In genomic region chr6:133100870-133101269, GRCh38 we compare ENCODE assay signal across 30 cellular contexts.
"Had no signal": no experiment of that assay in that cellular context is flagged by ENCODE, and none has a peak within 500 bp of the region (broad histone marks: within the 10 kb centered on the region; RNA-seq: fewer than 3 reads in every experiment).

No MANE protein-coding gene starts in this region.

- H3K4me3 Mint-ChIP-seq: activated CD8-positive, alpha-beta memory T cell treated with anti-CD3 and anti-CD28 coated beads, Interleukin-2, amount 10 ng/mL, durations not matched to agents 7 days and 5 days; activated naive CD8-positive, alpha-beta T cell treated with anti-CD3 and anti-CD28 coated beads, Interleukin-2, amount 50 U/mL, for 24 hours; activated T-cell treated with anti-CD3 and anti-CD28 coated beads, Interleukin-2, amount 50 U/mL, for 24 hours; activated T-helper 1 cell treated with anti-CD3 and anti-CD28 coated beads, Interleukin-12 subunit alpha, Interleukin-12 subunit beta, Interleukin-2, Interleukin-4 antibody, amounts not matched to agents 30 ng/mL and 10 ng/mL and 1 ng/mL, durations not matched to agents 14 hours and 24 hours and 36 hours; central memory CD8-positive, alpha-beta T cell; T-helper 1 cell treated with Interleukin-12 subunit alpha and Interleukin-12 subunit beta and Interleukin-4 antibody, amounts not matched to agents 30 μg/mL and 1 μg/mL, for 36 hours had no signal

- FAIRE-seq: bronchial epithelial cell had no signal

- H3K27me3 ChIP-seq: ascending aorta, body of pancreas, Peyer's patch had no signal

- ATAC-seq: activated CD8-positive, alpha-beta memory T cell treated with anti-CD3 and anti-CD28 coated beads, Interleukin-2, amount 10 ng/mL, durations not matched to agents 7 days and 5 days; activated naive CD4-positive, alpha-beta T cell treated with anti-CD3 and anti-CD28 coated beads, Interleukin-2, amount 50 U/mL, for 72 hours; activated naive CD8-positive, alpha-beta T cell treated with anti-CD3 and anti-CD28 coated beads, Interleukin-2, amount 50 U/mL, for 24 hours; body of pancreas had no signal

- H3K27ac ChIP-seq: ascending aorta, body of pancreas, KMS-11, Peyer's patch, RWPE1 had no signal

- H3K36me3 Mint-ChIP-seq: activated CD8-positive, alpha-beta memory T cell treated with anti-CD3 and anti-CD28 coated beads, Interleukin-2, amount 10 ng/mL, durations not matched to agents 7 days and 5 days; activated naive CD4-positive, alpha-beta T cell treated with anti-CD3 and anti-CD28 coated beads, Interleukin-2, amount 50 U/mL, for 72 hours had no signal

- H3K9me3 Mint-ChIP-seq: activated naive CD8-positive, alpha-beta T cell treated with anti-CD3 and anti-CD28 coated beads, Interleukin-2, amount 50 U/mL, for 24 hours; activated T-cell treated with anti-CD3 and anti-CD28 coated beads, Interleukin-2, amount 50 U/mL, for 24 hours; activated T-helper 1 cell treated with anti-CD3 and anti-CD28 coated beads, Interleukin-12 subunit alpha, Interleukin-12 subunit beta, Interleukin-2, Interleukin-4 antibody, amounts not matched to agents 30 ng/mL and 10 ng/mL and 1 ng/mL, durations not matched to agents 14 hours and 24 hours and 36 hours; T-helper 1 cell treated with Interleukin-12 subunit alpha and Interleukin-12 subunit beta and Interleukin-4 antibody, amounts not matched to agents 30 μg/mL and 1 μg/mL, for 36 hours had no signal

- H3K4me1 ChIP-seq: ascending aorta, body of pancreas, Peyer's patch had no signal

- H3K4me1 Mint-ChIP-seq: activated CD8-positive, alpha-beta memory T cell treated with anti-CD3 and anti-CD28 coated beads, Interleukin-2, amount 10 ng/mL, durations not matched to agents 7 days and 5 days; activated naive CD8-positive, alpha-beta T cell treated with anti-CD3 and anti-CD28 coated beads, Interleukin-2, amount 50 U/mL, for 24 hours; central memory CD8-positive, alpha-beta T cell had no signal

- H3K27me3 Mint-ChIP-seq: activated CD8-positive, alpha-beta memory T cell treated with anti-CD3 and anti-CD28 coated beads, Interleukin-2, amount 10 ng/mL, durations not matched to agents 7 days and 5 days; activated T-cell treated with anti-CD3 and anti-CD28 coated beads, Interleukin-2, amount 50 U/mL, for 24 hours; central memory CD8-positive, alpha-beta T cell had no signal

- H3K4me2 ChIP-seq: KMS-11 had no signal

- H3K27ac Mint-ChIP-seq: activated CD8-positive, alpha-beta memory T cell treated with anti-CD3 and anti-CD28 coated beads, Interleukin-2, amount 10 ng/mL, durations not matched to agents 7 days and 5 days; activated naive CD4-positive, alpha-beta T cell treated with anti-CD3 and anti-CD28 coated beads, Interleukin-2, amount 50 U/mL, for 72 hours; activated naive CD8-positive, alpha-beta T cell treated with anti-CD3 and anti-CD28 coated beads, Interleukin-2, amount 50 U/mL, for 24 hours; activated T-cell treated with anti-CD3 and anti-CD28 coated beads, Interleukin-2, amount 50 U/mL, for 24 hours; activated T-helper 1 cell treated with anti-CD3 and anti-CD28 coated beads, Interleukin-12 subunit alpha, Interleukin-12 subunit beta, Interleukin-2, Interleukin-4 antibody, amounts not matched to agents 30 ng/mL and 10 ng/mL and 1 ng/mL, durations not matched to agents 14 hours and 24 hours and 36 hours; T-helper 1 cell treated with Interleukin-12 subunit alpha and Interleukin-12 subunit beta and Interleukin-4 antibody, amounts not matched to agents 30 μg/mL and 1 μg/mL, for 36 hours had no signal

- H3K9me3 ChIP-seq: ascending aorta, body of pancreas, Peyer's patch had no signal

- H3K4me3 ChIP-seq: ascending aorta, body of pancreas, Peyer's patch had no signal

- H3K9ac ChIP-seq: KMS-11 had no signal

- DNase-seq: activated CD4-positive, alpha-beta T cell treated with anti-CD3 and anti-CD28 coated beads for 48 hours; activated CD4-positive, alpha-beta T cell treated with anti-CD3 and anti-CD28 coated beads, Interleukin-2, amount 50 U/mL, for 48 hours; activated CD4-positive, CD25-positive, alpha-beta regulatory T cell treated with anti-CD3 and anti-CD28 coated beads, Interleukin-2, amount 50 U/mL, for 72 hours; activated CD8-positive, alpha-beta memory T cell treated with anti-CD3 and anti-CD28 coated beads, Interleukin-2, amount 10 ng/mL, durations not matched to agents 7 days and 5 days; activated effector memory CD4-positive, alpha-beta T cell treated with Interleukin-2 at 50 U/mL for 16 hours; activated naive CD4-positive, alpha-beta T cell treated with Interleukin-2 at 50 U/mL for 16 hours; activated naive CD8-positive, alpha-beta T cell treated with anti-CD3 and anti-CD28 coated beads, Interleukin-2, amount 50 U/mL, for 24 hours; activated T-cell treated with anti-CD3 and anti-CD28 coated beads, Interleukin-2, amount 50 U/mL, for 24 hours; amniotic stem cell; body of pancreas; NCI-H1092 treated with DMSO at 0.1 percent for 48 hours; NCI-H1417 treated with DMSO at 0.1 percent for 48 hours; NCI-H1694; NCI-H2029; NCI-H2107; NCI-H2171 treated with DMSO at 0.1 percent for 48 hours; NCI-H226; NCI-H526; NCI-H82; OCI-M1; Peyer's patch; SHP77 treated with DMSO at 0.1 percent for 48 hours had no signal

- H3K36me3 ChIP-seq: ascending aorta, Peyer's patch had no signal
